Comparison of ENCODE assay signal across 9 cellular contexts in the genomic region with DNA sequence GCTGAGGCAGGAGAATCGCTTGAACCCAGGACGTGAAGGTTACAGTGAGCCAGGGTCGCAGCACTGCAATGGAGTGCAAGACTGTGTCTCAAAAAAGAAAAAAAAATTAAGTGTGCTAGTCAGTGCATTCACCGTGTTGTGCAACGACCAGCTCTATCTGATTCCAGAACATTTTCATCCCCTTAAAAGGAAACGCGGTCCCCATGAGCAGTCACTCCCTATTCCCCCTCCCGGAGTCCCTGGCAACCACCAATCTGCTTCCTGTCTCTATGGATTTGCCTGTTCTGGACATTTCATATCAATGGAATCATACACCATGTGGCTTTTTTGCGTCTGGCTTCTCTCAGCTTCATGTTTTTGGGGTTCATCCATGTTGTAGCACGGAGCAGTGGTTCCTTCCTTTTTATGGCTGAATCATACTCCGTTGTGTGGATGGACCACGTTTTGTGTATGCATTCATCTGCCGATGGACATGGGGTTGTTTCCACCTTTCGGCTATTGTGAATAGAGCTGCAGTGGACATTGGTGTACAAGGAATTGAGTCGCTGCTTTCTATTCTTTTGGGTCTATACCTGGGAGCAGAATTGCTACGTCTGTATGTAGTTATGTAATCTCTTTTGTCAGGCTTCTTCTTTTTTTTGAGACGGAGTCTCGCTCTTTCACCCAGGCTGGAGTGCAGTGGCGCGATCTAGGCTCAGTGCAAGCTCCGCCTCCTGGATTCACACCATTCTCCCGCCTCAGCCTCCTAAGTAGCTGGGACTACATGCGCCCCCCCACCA. TPM values are rescaled to one million over a fixed set of nuclear protein-coding genes. Genes with fewer than 3 reads are reported as not detected.
DNase-seq lines count a peak whose midpoint lies in the region; ATAC-seq, FAIRE-seq and TF ChIP-seq lines count a peak whose summit lies in the region.
"Had no signal": no experiment of that assay in that cellular context is flagged by ENCODE, and none has a peak within 500 bp of the region (broad histone marks: within the 10 kb centered on the region; RNA-seq: fewer than 3 reads in every experiment).

No MANE protein-coding gene starts in this region.

- peaks cover 65% of the 10 kb centered on the region for H3K36me3 Mint-ChIP-seq in dendritic cell treated with granulocyte-macrophage colony-stimulating factor and Interleukin-4, amounts not matched to agents 40 ng/mL and 50 ng/mL, for 4 days (ENCODE audit: low read depth)
- H3K36me3 Mint-ChIP-seq in stimulated activated naive B cell treated with anti-CD40 and anti-IgM and Interleukin-4, amounts not matched to agents 10 μg/mL and 1 μg/mL and 100 μg/mL, for 72 hours = peaks cover 16 to 41% of the 10 kb centered on the region in 2 donors
- H3K36me3 Mint-ChIP-seq: IgD-negative memory B cell had no signal

- DNase-seq in HCEC 1CT (peak; percentile 78), lower lobe of right lung (no peak), islet precursor cell (no peak), GM12891 (ENCODE audit: insufficient read length, low spot score) (no peak), NCI-H226 (no peak), kidney (no peak)
- no peak for DNase-seq in stimulated activated naive B cell treated with anti-CD40 and anti-IgM and Interleukin-4, amounts not matched to agents 10 μg/mL and 1 μg/mL and 100 μg/mL, for 72 hours

- H3K27ac ChIP-seq in lower lobe of right lung (peak overlapping the region; percentile 71), kidney (ENCODE audit: low read depth in 2 of 2, low read length in 2 of 2) (peak overlapping the region in 1 of 2 donors; percentile 74)

- peaks cover 81% of the 10 kb centered on the region for H3K4me1 Mint-ChIP-seq in dendritic cell treated with granulocyte-macrophage colony-stimulating factor and Interleukin-4, amounts not matched to agents 40 ng/mL and 50 ng/mL, for 4 days (ENCODE audit: low read depth)
- H3K4me1 Mint-ChIP-seq in stimulated activated naive B cell treated with anti-CD40 and anti-IgM and Interleukin-4, amounts not matched to agents 10 μg/mL and 1 μg/mL and 100 μg/mL, for 72 hours = peaks cover 29 to 60% of the 10 kb centered on the region in 2 donors

- intact Hi-C loops in dendritic cell treated with granulocyte-macrophage colony-stimulating factor and Interleukin-4, amounts not matched to agents 40 ng/mL and 50 ng/mL, for 4 days (cut with micrococcal nuclease) = no loop called here
- intact Hi-C loops in lower lobe of right lung (cut with DNase I) (no loop called here), kidney (cut with DNase I) (no loop called here)

- TF ChIP-seq CTCF in lower lobe of right lung (IDR thresholded peaks at IDR 0.05) = no peak
- no peak for TF ChIP-seq CTCF in kidney (IDR thresholded peaks at IDR 0.05; ENCODE audit: borderline replicate concordance, extremely low read depth, insufficient read depth)

- H3K4me3 ChIP-seq in lower lobe of right lung (no peak overlapping the region), kidney (ENCODE audit: low read length in 2 of 2) (no peak overlapping the region)

- H3K4me1 ChIP-seq in lower lobe of right lung = peaks cover 65% of the 10 kb centered on the region
- H3K4me1 ChIP-seq in kidney (ENCODE audit: control insufficient read depth in 1 of 2, insufficient read depth in 1 of 2, low read depth in 1 of 2, low read length in 2 of 2) = peaks cover 0 to 2% of the 10 kb centered on the region in 2 donors

- TF ChIP-seq POLR2A in GM12891 (IDR thresholded peaks at IDR 0.05; ENCODE audit: low read depth, low read length) = no peak

- H3K9me3 Mint-ChIP-seq in dendritic cell treated with granulocyte-macrophage colony-stimulating factor and Interleukin-4, amounts not matched to agents 40 ng/mL and 50 ng/mL, for 4 days = no peaks in the 10 kb centered on the region
- H3K9me3 Mint-ChIP-seq in stimulated activated naive B cell treated with anti-CD40 and anti-IgM and Interleukin-4, amounts not matched to agents 10 μg/mL and 1 μg/mL and 100 μg/mL, for 72 hours = peaks cover 3 to 5% of the 10 kb centered on the region in 2 donors
- H3K9me3 Mint-ChIP-seq: IgD-negative memory B cell had no signal

- no peak overlapping the region for H3K4me3 Mint-ChIP-seq in dendritic cell treated with granulocyte-macrophage colony-stimulating factor and Interleukin-4, amounts not matched to agents 40 ng/mL and 50 ng/mL, for 4 days
- no peak overlapping the region for H3K4me3 Mint-ChIP-seq in stimulated activated naive B cell treated with anti-CD40 and anti-IgM and Interleukin-4, amounts not matched to agents 10 μg/mL and 1 μg/mL and 100 μg/mL, for 72 hours
- H3K4me3 Mint-ChIP-seq: IgD-negative memory B cell had no signal

- no peaks in the 10 kb centered on the region for H3K27me3 Mint-ChIP-seq in dendritic cell treated with granulocyte-macrophage colony-stimulating factor and Interleukin-4, amounts not matched to agents 40 ng/mL and 50 ng/mL, for 4 days
- no peaks in the 10 kb centered on the region for H3K27me3 Mint-ChIP-seq in stimulated activated naive B cell treated with anti-CD40 and anti-IgM and Interleukin-4, amounts not matched to agents 10 μg/mL and 1 μg/mL and 100 μg/mL, for 72 hours
- H3K27me3 Mint-ChIP-seq: IgD-negative memory B cell had no signal

- no peaks in the 10 kb centered on the region for H3K27me3 ChIP-seq in lower lobe of right lung (ENCODE audit: low read depth)

- peak in 1 of 2 donors; percentile 26 for ATAC-seq in lower lobe of right lung
- ATAC-seq in stimulated activated naive B cell treated with anti-CD40 and anti-IgM and Interleukin-4, amounts not matched to agents 10 μg/mL and 1 μg/mL and 100 μg/mL, for 72 hours (replicated peaks) = no peak

- H3K9ac ChIP-seq in kidney (ENCODE audit: low read length in 2 of 2) = no peak overlapping the region

- FAIRE-seq in GM12891 (lab: Jason Lieb, UNC) (no peak), kidney (lab: Jason Lieb, UNC) (no peak)

- H3K36me3 ChIP-seq in lower lobe of right lung (peaks cover 3% of the 10 kb centered on the region), kidney (ENCODE audit: control insufficient read depth in 1 of 2, insufficient read depth in 2 of 2, low read length in 2 of 2) (no peaks in the 10 kb centered on the region)

- H3K9me3 ChIP-seq in lower lobe of right lung = no peaks in the 10 kb centered on the region
- H3K9me3 ChIP-seq in kidney (ENCODE audit: control insufficient read depth in 1 of 2, low read length in 2 of 2) = no peaks in the 10 kb centered on the region

- peak overlapping the region; percentile 13 for H3K27ac Mint-ChIP-seq in dendritic cell treated with granulocyte-macrophage colony-stimulating factor and Interleukin-4, amounts not matched to agents 40 ng/mL and 50 ng/mL, for 4 days
- peak overlapping the region; percentile 62 for H3K27ac Mint-ChIP-seq in stimulated activated naive B cell treated with anti-CD40 and anti-IgM and Interleukin-4, amounts not matched to agents 10 μg/mL and 1 μg/mL and 100 μg/mL, for 72 hours

TF ChIP-seq in GM12891, 5 proteins besides CTCF, POLR2A, EP300 and RAD21:
- TF ChIP-seq SPI1 (IDR thresholded peaks at IDR 0.05; ENCODE audit: low read depth, low read length) (no peak), POU2F2 (IDR thresholded peaks at IDR 0.05; ENCODE audit: low read depth, low read length) (no peak), PAX5 (IDR thresholded peaks at IDR 0.05; ENCODE audit: insufficient read depth, low read length, severe bottlenecking) (no peak), POLR2AphosphoS5 (IDR thresholded peaks at IDR 0.05; ENCODE audit: low read depth, low read length) (no peak), TAF1 (IDR thresholded peaks at IDR 0.05; ENCODE audit: low read depth, low read length) (no peak)

RNA-seq across cellular contexts. Expression of gene MYO9B, which starts 19.8 kb away (rescaled TPM):
- total RNA-seq in lower lobe of right lung (205 TPM), kidney (68.1 TPM)
- polyA plus RNA-seq in GM12891 (2012; ENCODE audit: low read depth, missing spikeins) = 134 TPM
- polyA plus RNA-seq in kidney (ENCODE audit: insufficient read depth, low read depth, low replicate concordance) = 14.7 TPM

RNA-seq across cellular contexts. Expression of gene HAUS8, which starts 20.1 kb away (rescaled TPM):
- total RNA-seq in lower lobe of right lung (9.1 TPM), kidney (6.9 TPM)
- polyA plus RNA-seq in GM12891 (2012; ENCODE audit: low read depth, missing spikeins) = 23.1 TPM
- 5.2 TPM for polyA plus RNA-seq in kidney (ENCODE audit: insufficient read depth, low read depth, low replicate concordance)
